1 cellular context compared by ENCODE assay signal in genomic region chr4:185644408-185644807, GRCh38.
A peak's percentile ranks its signal among the peaks of the same experiment; 100 is the strongest.
TF ChIP-seq lines count a peak whose summit lies in the region.

No MANE protein-coding gene starts in this region.

TF ChIP-seq in SK-N-SH, 30 proteins besides CTCF, POLR2A, EP300 and RAD21 (continued from another document):
- no peak for TF ChIP-seq REST (IDR thresholded peaks at IDR 0.05; ENCODE audit: low read depth, low read length)
- no peak for TF ChIP-seq ELF1 (IDR thresholded peaks at IDR 0.05)
- no peak for TF ChIP-seq TCF12 (IDR thresholded peaks at IDR 0.05)
- no peak for TF ChIP-seq USF1 (IDR thresholded peaks at IDR 0.05; ENCODE audit: borderline replicate concordance, low read depth)
- no peak for TF ChIP-seq GABPA (IDR thresholded peaks at IDR 0.05; ENCODE audit: low read depth)
- TF ChIP-seq SMC3 (IDR thresholded peaks at IDR 0.05; ENCODE audit: low read depth, low read length) = no peak
- TF ChIP-seq CHD2 (IDR thresholded peaks at IDR 0.05; ENCODE audit: low read length, partially characterized antibody) = peak; percentile 20
- TF ChIP-seq GATA2 (CRISPR knock-in tag; IDR thresholded peaks at IDR 0.05) = peak; percentile 67
- no peak for TF ChIP-seq MEF2A (IDR thresholded peaks at IDR 0.05; ENCODE audit: borderline replicate concordance, low read depth)
- TF ChIP-seq RCOR1 (IDR thresholded peaks at IDR 0.05; ENCODE audit: low read length) = peak; percentile 73; the same call in 1 of the 2 replicates
- peak; percentile 68 for TF ChIP-seq MXI1 (IDR thresholded peaks at IDR 0.05; ENCODE audit: low read depth, low read length)
- no peak for TF ChIP-seq FOSL2 (IDR thresholded peaks at IDR 0.05; ENCODE audit: borderline replicate concordance, low read depth)
